ENCODE assay signal across 2 cellular contexts in the genomic region with DNA sequence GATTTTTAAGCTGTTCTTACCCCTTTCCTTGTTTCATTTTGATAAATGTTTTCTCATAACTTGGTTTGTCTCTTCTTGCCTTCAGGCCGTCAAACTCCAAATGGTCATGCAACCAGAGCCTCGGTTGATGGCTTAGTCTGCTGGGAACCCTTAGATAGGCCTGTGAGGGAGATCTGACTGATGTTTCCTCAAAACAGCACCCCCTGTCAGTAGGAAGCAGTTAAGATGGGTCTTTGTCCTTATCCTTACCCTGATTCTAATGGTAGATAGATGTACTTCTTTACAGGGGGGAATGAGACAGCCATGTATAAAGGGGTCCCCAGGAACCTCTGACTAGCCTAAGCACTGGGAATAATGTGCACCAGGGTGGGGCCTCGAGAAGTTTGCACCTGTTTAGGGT.
TF ChIP-seq lines count a peak whose summit lies in the region.

No MANE protein-coding gene starts in this region.

TF ChIP-seq in HepG2, 621 proteins besides CTCF, POLR2A, EP300 and RAD21:
- TF ChIP-seq, protein P1, sequence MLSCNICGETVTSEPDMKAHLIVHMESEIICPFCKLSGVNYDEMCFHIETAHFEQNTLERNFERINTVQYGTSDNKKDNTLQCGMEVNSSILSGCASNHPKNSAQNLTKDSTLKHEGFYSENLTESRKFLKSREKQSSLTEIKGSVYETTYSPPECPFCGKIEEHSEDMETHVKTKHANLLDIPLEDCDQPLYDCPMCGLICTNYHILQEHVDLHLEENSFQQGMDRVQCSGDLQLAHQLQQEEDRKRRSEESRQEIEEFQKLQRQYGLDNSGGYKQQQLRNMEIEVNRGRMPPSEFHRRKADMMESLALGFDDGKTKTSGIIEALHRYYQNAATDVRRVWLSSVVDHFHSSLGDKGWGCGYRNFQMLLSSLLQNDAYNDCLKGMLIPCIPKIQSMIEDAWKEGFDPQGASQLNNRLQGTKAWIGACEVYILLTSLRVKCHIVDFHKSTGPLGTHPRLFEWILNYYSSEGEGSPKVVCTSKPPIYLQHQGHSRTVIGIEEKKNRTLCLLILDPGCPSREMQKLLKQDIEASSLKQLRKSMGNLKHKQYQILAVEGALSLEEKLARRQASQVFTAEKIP (CRISPR knock-in tag; IDR thresholded peaks at IDR 0.05; ENCODE audit: borderline replicate concordance) = no peak
- TF ChIP-seq, protein P2, sequence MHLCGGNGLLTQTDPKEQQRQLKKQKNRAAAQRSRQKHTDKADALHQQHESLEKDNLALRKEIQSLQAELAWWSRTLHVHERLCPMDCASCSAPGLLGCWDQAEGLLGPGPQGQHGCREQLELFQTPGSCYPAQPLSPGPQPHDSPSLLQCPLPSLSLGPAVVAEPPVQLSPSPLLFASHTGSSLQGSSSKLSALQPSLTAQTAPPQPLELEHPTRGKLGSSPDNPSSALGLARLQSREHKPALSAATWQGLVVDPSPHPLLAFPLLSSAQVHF (CRISPR knock-in tag; IDR thresholded peaks at IDR 0.05) = no peak
- TF ChIP-seq ZNF709 (CRISPR knock-in tag; IDR thresholded peaks at IDR 0.05) (no peak), TGIF2 (CRISPR knock-in tag; IDR thresholded peaks at IDR 0.05) (no peak), HES4 (CRISPR knock-in tag; IDR thresholded peaks at IDR 0.05; ENCODE audit: borderline replicate concordance) (no peak), KDM6A (CRISPR knock-in tag; IDR thresholded peaks at IDR 0.05; ENCODE audit: low read depth) (no peak), ZNF558 (CRISPR knock-in tag; IDR thresholded peaks at IDR 0.05; ENCODE audit: borderline replicate concordance) (no peak), RBM22 (optimal IDR thresholded peaks at IDR 0.05; ENCODE audit: low read length) (no peak), MTF1 (CRISPR knock-in tag; IDR thresholded peaks at IDR 0.05) (no peak), BHLHE40 (IDR thresholded peaks at IDR 0.05; ENCODE audit: low read length) (no peak), RFXANK (CRISPR knock-in tag; IDR thresholded peaks at IDR 0.05) (no peak), ZFP62 (CRISPR knock-in tag; IDR thresholded peaks at IDR 0.05) (no peak), NR3C1 (CRISPR knock-in tag; IDR thresholded peaks at IDR 0.05) (no peak), GATA4 (IDR thresholded peaks at IDR 0.05; ENCODE audit: borderline replicate concordance, low read depth) (no peak)
- TF ChIP-seq, protein P3, sequence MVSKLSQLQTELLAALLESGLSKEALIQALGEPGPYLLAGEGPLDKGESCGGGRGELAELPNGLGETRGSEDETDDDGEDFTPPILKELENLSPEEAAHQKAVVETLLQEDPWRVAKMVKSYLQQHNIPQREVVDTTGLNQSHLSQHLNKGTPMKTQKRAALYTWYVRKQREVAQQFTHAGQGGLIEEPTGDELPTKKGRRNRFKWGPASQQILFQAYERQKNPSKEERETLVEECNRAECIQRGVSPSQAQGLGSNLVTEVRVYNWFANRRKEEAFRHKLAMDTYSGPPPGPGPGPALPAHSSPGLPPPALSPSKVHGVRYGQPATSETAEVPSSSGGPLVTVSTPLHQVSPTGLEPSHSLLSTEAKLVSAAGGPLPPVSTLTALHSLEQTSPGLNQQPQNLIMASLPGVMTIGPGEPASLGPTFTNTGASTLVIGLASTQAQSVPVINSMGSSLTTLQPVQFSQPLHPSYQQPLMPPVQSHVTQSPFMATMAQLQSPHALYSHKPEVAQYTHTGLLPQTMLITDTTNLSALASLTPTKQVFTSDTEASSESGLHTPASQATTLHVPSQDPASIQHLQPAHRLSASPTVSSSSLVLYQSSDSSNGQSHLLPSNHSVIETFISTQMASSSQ (IDR thresholded peaks at IDR 0.05; ENCODE audit: low read depth) = no peak
- TF ChIP-seq, protein P3 (CRISPR knock-in tag; IDR thresholded peaks at IDR 0.05; ENCODE audit: borderline replicate concordance) = no peak
- TF ChIP-seq, protein P4, sequence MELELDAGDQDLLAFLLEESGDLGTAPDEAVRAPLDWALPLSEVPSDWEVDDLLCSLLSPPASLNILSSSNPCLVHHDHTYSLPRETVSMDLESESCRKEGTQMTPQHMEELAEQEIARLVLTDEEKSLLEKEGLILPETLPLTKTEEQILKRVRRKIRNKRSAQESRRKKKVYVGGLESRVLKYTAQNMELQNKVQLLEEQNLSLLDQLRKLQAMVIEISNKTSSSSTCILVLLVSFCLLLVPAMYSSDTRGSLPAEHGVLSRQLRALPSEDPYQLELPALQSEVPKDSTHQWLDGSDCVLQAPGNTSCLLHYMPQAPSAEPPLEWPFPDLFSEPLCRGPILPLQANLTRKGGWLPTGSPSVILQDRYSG (CRISPR knock-in tag; IDR thresholded peaks at IDR 0.05) = no peak
- TF ChIP-seq, protein P5, sequence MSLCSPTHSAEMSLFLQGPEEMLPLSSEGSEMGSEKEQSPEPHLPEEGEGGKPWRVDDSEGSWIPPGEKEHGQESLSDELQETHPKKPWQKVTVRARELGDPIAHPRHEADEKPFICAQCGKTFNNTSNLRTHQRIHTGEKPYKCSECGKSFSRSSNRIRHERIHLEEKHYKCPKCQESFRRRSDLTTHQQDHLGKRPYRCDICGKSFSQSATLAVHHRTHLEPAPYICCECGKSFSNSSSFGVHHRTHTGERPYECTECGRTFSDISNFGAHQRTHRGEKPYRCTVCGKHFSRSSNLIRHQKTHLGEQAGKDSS (CRISPR knock-in tag; IDR thresholded peaks at IDR 0.05; ENCODE audit: borderline replicate concordance, low read depth) = no peak

TF ChIP-seq in WTC11, 78 proteins besides CTCF, POLR2A, EP300 and RAD21:
- TF ChIP-seq ESRRA (CRISPR knock-in tag; IDR thresholded peaks at IDR 0.05; ENCODE audit: borderline replicate concordance) (no peak), CREB1 (CRISPR knock-in tag; IDR thresholded peaks at IDR 0.05) (no peak), NR2C2 (CRISPR knock-in tag; IDR thresholded peaks at IDR 0.05) (no peak), ATF1 (CRISPR knock-in tag; IDR thresholded peaks at IDR 0.05) (no peak), ETV6 (CRISPR knock-in tag; IDR thresholded peaks at IDR 0.05) (no peak), ZNF219 (CRISPR knock-in tag; IDR thresholded peaks at IDR 0.05; ENCODE audit: borderline replicate concordance) (no peak), OVOL2 (CRISPR knock-in tag; IDR thresholded peaks at IDR 0.05; ENCODE audit: borderline replicate concordance) (no peak), SMAD4 (CRISPR knock-in tag; IDR thresholded peaks at IDR 0.05) (no peak), ZNF671 (CRISPR knock-in tag; IDR thresholded peaks at IDR 0.05) (no peak), CBFB (CRISPR knock-in tag; IDR thresholded peaks at IDR 0.05; ENCODE audit: low read depth) (no peak)
- TF ChIP-seq, protein P6, sequence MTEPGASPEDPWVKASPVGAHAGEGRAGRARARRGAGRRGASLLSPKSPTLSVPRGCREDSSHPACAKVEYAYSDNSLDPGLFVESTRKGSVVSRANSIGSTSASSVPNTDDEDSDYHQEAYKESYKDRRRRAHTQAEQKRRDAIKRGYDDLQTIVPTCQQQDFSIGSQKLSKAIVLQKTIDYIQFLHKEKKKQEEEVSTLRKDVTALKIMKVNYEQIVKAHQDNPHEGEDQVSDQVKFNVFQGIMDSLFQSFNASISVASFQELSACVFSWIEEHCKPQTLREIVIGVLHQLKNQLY (CRISPR knock-in tag; IDR thresholded peaks at IDR 0.05) = no peak
- TF ChIP-seq, protein P7, sequence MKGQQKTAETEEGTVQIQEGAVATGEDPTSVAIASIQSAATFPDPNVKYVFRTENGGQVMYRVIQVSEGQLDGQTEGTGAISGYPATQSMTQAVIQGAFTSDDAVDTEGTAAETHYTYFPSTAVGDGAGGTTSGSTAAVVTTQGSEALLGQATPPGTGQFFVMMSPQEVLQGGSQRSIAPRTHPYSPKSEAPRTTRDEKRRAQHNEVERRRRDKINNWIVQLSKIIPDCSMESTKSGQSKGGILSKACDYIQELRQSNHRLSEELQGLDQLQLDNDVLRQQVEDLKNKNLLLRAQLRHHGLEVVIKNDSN (CRISPR knock-in tag; IDR thresholded peaks at IDR 0.05) = no peak
- TF ChIP-seq, protein P8, sequence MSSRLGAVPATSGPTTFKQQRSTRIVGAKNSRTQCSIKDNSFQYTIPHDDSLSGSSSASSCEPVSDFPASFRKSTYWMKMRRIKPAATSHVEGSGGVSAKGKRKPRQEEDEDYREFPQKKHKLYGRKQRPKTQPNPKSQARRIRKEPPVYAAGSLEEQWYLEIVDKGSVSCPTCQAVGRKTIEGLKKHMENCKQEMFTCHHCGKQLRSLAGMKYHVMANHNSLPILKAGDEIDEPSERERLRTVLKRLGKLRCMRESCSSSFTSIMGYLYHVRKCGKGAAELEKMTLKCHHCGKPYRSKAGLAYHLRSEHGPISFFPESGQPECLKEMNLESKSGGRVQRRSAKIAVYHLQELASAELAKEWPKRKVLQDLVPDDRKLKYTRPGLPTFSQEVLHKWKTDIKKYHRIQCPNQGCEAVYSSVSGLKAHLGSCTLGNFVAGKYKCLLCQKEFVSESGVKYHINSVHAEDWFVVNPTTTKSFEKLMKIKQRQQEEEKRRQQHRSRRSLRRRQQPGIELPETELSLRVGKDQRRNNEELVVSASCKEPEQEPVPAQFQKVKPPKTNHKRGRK (CRISPR knock-in tag; IDR thresholded peaks at IDR 0.05; ENCODE audit: borderline replicate concordance) = no peak
- TF ChIP-seq, protein P9, sequence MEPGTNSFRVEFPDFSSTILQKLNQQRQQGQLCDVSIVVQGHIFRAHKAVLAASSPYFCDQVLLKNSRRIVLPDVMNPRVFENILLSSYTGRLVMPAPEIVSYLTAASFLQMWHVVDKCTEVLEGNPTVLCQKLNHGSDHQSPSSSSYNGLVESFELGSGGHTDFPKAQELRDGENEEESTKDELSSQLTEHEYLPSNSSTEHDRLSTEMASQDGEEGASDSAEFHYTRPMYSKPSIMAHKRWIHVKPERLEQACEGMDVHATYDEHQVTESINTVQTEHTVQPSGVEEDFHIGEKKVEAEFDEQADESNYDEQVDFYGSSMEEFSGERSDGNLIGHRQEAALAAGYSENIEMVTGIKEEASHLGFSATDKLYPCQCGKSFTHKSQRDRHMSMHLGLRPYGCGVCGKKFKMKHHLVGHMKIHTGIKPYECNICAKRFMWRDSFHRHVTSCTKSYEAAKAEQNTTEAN (CRISPR knock-in tag; IDR thresholded peaks at IDR 0.05) = no peak
- TF ChIP-seq, protein P10, sequence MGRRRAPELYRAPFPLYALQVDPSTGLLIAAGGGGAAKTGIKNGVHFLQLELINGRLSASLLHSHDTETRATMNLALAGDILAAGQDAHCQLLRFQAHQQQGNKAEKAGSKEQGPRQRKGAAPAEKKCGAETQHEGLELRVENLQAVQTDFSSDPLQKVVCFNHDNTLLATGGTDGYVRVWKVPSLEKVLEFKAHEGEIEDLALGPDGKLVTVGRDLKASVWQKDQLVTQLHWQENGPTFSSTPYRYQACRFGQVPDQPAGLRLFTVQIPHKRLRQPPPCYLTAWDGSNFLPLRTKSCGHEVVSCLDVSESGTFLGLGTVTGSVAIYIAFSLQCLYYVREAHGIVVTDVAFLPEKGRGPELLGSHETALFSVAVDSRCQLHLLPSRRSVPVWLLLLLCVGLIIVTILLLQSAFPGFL (CRISPR knock-in tag; IDR thresholded peaks at IDR 0.05; ENCODE audit: borderline replicate concordance) = no peak
- TF ChIP-seq, protein P11, sequence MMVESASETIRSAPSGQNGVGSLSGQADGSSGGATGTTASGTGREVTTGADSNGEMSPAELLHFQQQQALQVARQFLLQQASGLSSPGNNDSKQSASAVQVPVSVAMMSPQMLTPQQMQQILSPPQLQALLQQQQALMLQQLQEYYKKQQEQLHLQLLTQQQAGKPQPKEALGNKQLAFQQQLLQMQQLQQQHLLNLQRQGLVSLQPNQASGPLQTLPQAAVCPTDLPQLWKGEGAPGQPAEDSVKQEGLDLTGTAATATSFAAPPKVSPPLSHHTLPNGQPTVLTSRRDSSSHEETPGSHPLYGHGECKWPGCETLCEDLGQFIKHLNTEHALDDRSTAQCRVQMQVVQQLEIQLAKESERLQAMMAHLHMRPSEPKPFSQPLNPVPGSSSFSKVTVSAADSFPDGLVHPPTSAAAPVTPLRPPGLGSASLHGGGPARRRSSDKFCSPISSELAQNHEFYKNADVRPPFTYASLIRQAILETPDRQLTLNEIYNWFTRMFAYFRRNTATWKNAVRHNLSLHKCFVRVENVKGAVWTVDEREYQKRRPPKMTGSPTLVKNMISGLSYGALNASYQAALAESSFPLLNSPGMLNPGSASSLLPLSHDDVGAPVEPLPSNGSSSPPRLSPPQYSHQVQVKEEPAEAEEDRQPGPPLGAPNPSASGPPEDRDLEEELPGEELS (CRISPR knock-in tag; IDR thresholded peaks at IDR 0.05) = no peak
- TF ChIP-seq, protein P12, sequence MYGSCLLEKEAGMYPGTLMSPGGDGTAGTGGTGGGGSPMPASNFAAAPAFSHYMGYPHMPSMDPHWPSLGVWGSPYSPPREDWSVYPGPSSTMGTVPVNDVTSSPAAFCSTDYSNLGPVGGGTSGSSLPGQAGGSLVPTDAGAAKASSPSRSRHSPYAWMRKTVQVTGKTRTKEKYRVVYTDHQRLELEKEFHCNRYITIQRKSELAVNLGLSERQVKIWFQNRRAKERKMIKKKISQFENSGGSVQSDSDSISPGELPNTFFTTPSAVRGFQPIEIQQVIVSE (CRISPR knock-in tag; IDR thresholded peaks at IDR 0.05; ENCODE audit: borderline replicate concordance) = no peak
- TF ChIP-seq, protein P13, sequence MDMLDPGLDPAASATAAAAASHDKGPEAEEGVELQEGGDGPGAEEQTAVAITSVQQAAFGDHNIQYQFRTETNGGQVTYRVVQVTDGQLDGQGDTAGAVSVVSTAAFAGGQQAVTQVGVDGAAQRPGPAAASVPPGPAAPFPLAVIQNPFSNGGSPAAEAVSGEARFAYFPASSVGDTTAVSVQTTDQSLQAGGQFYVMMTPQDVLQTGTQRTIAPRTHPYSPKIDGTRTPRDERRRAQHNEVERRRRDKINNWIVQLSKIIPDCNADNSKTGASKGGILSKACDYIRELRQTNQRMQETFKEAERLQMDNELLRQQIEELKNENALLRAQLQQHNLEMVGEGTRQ (CRISPR knock-in tag; IDR thresholded peaks at IDR 0.05) = no peak
